Comparison of ENCODE assay signal across 16 cellular contexts in genomic region chr3:99941211-99941610, GRCh38.
"Had no signal": no experiment of that assay in that cellular context is flagged by ENCODE, and none has a peak within 500 bp of the region (broad histone marks: within the 10 kb centered on the region; RNA-seq: fewer than 3 reads in every experiment).

No MANE protein-coding gene starts in this region.

- H3K36me3 ChIP-seq: heart left ventricle, stomach, upper lobe of right lung had no signal

- H3K4me3 ChIP-seq: dorsolateral prefrontal cortex, heart left ventricle, stomach, upper lobe of right lung had no signal

- H3K9me3 Mint-ChIP-seq: nephron progenitor cell had no signal

- ATAC-seq: heart left ventricle; naive thymus-derived CD4-positive, alpha-beta T cell; upper lobe of right lung had no signal

- H3K79me2 ChIP-seq: parathyroid adenoma had no signal

- H3K27ac Mint-ChIP-seq: naive thymus-derived CD4-positive, alpha-beta T cell; nephron progenitor cell had no signal

- H3K9ac ChIP-seq: parathyroid adenoma had no signal

- H3K27me3 Mint-ChIP-seq: naive thymus-derived CD4-positive, alpha-beta T cell had no signal

- H3K4me3 Mint-ChIP-seq: naive thymus-derived CD4-positive, alpha-beta T cell; nephron progenitor cell had no signal

- H3K9me3 ChIP-seq: heart left ventricle, stomach, upper lobe of right lung had no signal

- H2AFZ ChIP-seq: parathyroid adenoma had no signal

- DNase-seq: cortex of kidney; dorsolateral prefrontal cortex; effector CD8-positive, alpha-beta T cell; foreskin melanocyte; heart left ventricle; hypothalamus; kidney glomerular epithelial cell; mesendoderm; naive thymus-derived CD4-positive, alpha-beta T cell; nephron progenitor cell; stimulated activated CD4-positive, alpha-beta T cell treated with anti-CD3 and anti-CD28 coated beads, Interleukin-2, amount 100 ng/mL, for 24 hours; stimulated activated naive CD4-positive, alpha-beta T cell; stomach; substantia nigra; upper lobe of right lung had no signal

- H3K27me3 ChIP-seq: dorsolateral prefrontal cortex, heart left ventricle, stomach, upper lobe of right lung had no signal

- H3K27ac ChIP-seq: parathyroid adenoma, upper lobe of right lung had no signal
